Comparison of ENCODE assay signal across 33 cellular contexts in the genomic region with DNA sequence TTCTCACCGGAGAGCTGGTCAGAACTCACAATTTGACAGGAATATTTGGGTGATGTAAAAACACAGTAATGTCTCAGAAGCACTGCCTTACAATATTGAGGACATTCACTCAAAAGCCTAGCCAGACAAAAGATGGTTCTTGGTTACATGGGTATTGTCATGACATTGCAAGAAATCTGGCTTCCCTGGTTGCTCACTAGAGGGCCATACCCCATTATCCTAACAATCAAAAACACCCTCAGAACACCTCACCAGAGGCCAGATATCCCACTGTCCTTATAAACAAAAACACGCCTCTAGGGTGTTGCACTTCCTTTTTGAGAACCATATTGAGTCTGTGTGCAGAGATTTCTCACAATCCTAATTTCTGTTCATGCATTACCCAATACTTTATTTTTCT.
"Had no signal": no experiment of that assay in that cellular context is flagged by ENCODE, and none has a peak within 500 bp of the region (broad histone marks: within the 10 kb centered on the region; RNA-seq: fewer than 3 reads in every experiment).

No MANE protein-coding gene starts in this region.

- H3K27ac Mint-ChIP-seq: activated CD4-positive, alpha-beta T cell treated with anti-CD3 and anti-CD28 coated beads, Interleukin-2, amount 10 ng/mL, durations not matched to agents 24 days and 14 days; activated CD8-positive, alpha-beta memory T cell treated with anti-CD3 and anti-CD28 coated beads, Interleukin-2, amount 10 ng/mL, durations not matched to agents 7 days and 5 days; activated naive CD8-positive, alpha-beta T cell treated with anti-CD3 and anti-CD28 coated beads for 36 hours; activated T-cell treated with anti-CD3 and anti-CD28 coated beads, Interleukin-2, amount 50 U/mL, for 72 hours; activated T-helper 17 cell treated with anti-CD3 and anti-CD28 coated beads, Interleukin-2, amount 50 U/mL, for 72 hours had no signal

- H3K4me3 Mint-ChIP-seq: activated CD4-positive, alpha-beta T cell treated with anti-CD3 and anti-CD28 coated beads, Interleukin-2, amount 10 ng/mL, durations not matched to agents 24 days and 14 days; activated CD8-positive, alpha-beta memory T cell treated with anti-CD3 and anti-CD28 coated beads, Interleukin-2, amount 10 ng/mL, durations not matched to agents 7 days and 5 days; activated naive CD8-positive, alpha-beta T cell treated with anti-CD3 and anti-CD28 coated beads for 36 hours; activated T-cell treated with anti-CD3 and anti-CD28 coated beads, Interleukin-2, amount 50 U/mL, for 72 hours; activated T-helper 17 cell treated with anti-CD3 and anti-CD28 coated beads, Interleukin-2, amount 50 U/mL, for 72 hours had no signal

- H3K4me1 Mint-ChIP-seq: activated CD4-positive, alpha-beta T cell treated with anti-CD3 and anti-CD28 coated beads, Interleukin-2, amount 10 ng/mL, durations not matched to agents 24 days and 14 days; activated CD8-positive, alpha-beta memory T cell treated with anti-CD3 and anti-CD28 coated beads, Interleukin-2, amount 10 ng/mL, durations not matched to agents 7 days and 5 days; activated naive CD8-positive, alpha-beta T cell treated with anti-CD3 and anti-CD28 coated beads for 36 hours; activated T-helper 17 cell treated with anti-CD3 and anti-CD28 coated beads, Interleukin-2, amount 50 U/mL, for 72 hours had no signal

- H3K27me3 ChIP-seq: brain microvascular endothelial cell, MG63 had no signal

- H3K9me3 Mint-ChIP-seq: activated CD4-positive, alpha-beta T cell treated with anti-CD3 and anti-CD28 coated beads, Interleukin-2, amount 10 ng/mL, durations not matched to agents 24 days and 14 days; activated naive CD8-positive, alpha-beta T cell treated with anti-CD3 and anti-CD28 coated beads for 36 hours had no signal

- ATAC-seq: activated CD8-positive, alpha-beta memory T cell treated with anti-CD3 and anti-CD28 coated beads, Interleukin-2, amount 10 ng/mL, durations not matched to agents 7 days and 5 days; activated T-cell treated with anti-CD3 and anti-CD28 coated beads, Interleukin-2, amount 50 U/mL, for 72 hours; activated T-helper 17 cell treated with anti-CD3 and anti-CD28 coated beads, Interleukin-2, amount 50 U/mL, for 72 hours had no signal

- H3K36me3 Mint-ChIP-seq: activated CD8-positive, alpha-beta memory T cell treated with anti-CD3 and anti-CD28 coated beads, Interleukin-2, amount 10 ng/mL, durations not matched to agents 7 days and 5 days; activated naive CD8-positive, alpha-beta T cell treated with anti-CD3 and anti-CD28 coated beads for 36 hours had no signal

- H3K9me3 ChIP-seq: MG63 had no signal

- DNase-seq: activated CD4-positive, alpha-beta T cell treated with anti-CD3 and anti-CD28 coated beads, Interleukin-2, amount 10 ng/mL, durations not matched to agents 24 days and 14 days; activated CD4-positive, alpha-beta T cell treated with anti-CD3 and anti-CD28 coated beads, Interleukin-2, amount 50 U/mL, for 48 hours; activated CD8-positive, alpha-beta memory T cell treated with anti-CD3 and anti-CD28 coated beads for 24 hours; activated CD8-positive, alpha-beta memory T cell treated with anti-CD3 and anti-CD28 coated beads, Interleukin-2, amount 10 ng/mL, durations not matched to agents 7 days and 5 days; activated CD8-positive, alpha-beta memory T cell treated with anti-CD3 and anti-CD28 coated beads, Interleukin-2, amount 50 U/mL, for 48 hours; activated effector memory CD4-positive, alpha-beta T cell treated with anti-CD3 and anti-CD28 coated beads, Interleukin-2, amount 50 U/mL, for 16 hours; activated naive CD4-positive, alpha-beta T cell; activated naive CD4-positive, alpha-beta T cell treated with anti-CD3 and anti-CD28 coated beads, Interleukin-2, amount 50 U/mL, for 16 hours; activated naive CD8-positive, alpha-beta T cell treated with anti-CD3 and anti-CD28 coated beads for 36 hours; activated T-cell treated with anti-CD3 and anti-CD28 coated beads, Interleukin-2, amount 50 U/mL, for 72 hours; amniotic stem cell; aorta; brain microvascular endothelial cell; central memory CD4-positive, alpha-beta T cell; Kasumi-1; KG1; MG63; NCI-H1048; NCI-H1105 treated with DMSO at 0.1 percent for 48 hours; NCI-H1436; NCI-H1694; NCI-H1930; NCI-H2081 treated with DMSO at 0.1 percent for 48 hours; NCI-H226; NCI-H446 treated with DMSO at 0.1 percent for 48 hours; NCI-H524; Right ventricle myocardium superior; SW 1271; T-helper 1 cell; T-helper 2 cell; T-helper 9 cell; WERI-Rb-1 had no signal

- H3K36me3 ChIP-seq: brain microvascular endothelial cell, MG63, WERI-Rb-1 had no signal

- H3K27me3 Mint-ChIP-seq: activated CD4-positive, alpha-beta T cell treated with anti-CD3 and anti-CD28 coated beads, Interleukin-2, amount 10 ng/mL, durations not matched to agents 24 days and 14 days; activated CD8-positive, alpha-beta memory T cell treated with anti-CD3 and anti-CD28 coated beads, Interleukin-2, amount 10 ng/mL, durations not matched to agents 7 days and 5 days; activated naive CD8-positive, alpha-beta T cell treated with anti-CD3 and anti-CD28 coated beads for 36 hours; activated T-helper 17 cell treated with anti-CD3 and anti-CD28 coated beads, Interleukin-2, amount 50 U/mL, for 72 hours had no signal

- H3K4me3 ChIP-seq: MG63 had no signal

- H3K27ac ChIP-seq: brain microvascular endothelial cell, WERI-Rb-1 had no signal
